ENCODE assay signal across 19 cellular contexts in genomic region chr1:2845874-2846273, GRCh38. TPM values are rescaled to one million over a fixed set of nuclear protein-coding genes. Genes with fewer than 3 reads are reported as not detected.
"Had no signal": no experiment of that assay in that cellular context is flagged by ENCODE, and none has a peak within 500 bp of the region (broad histone marks: within the 10 kb centered on the region; RNA-seq: fewer than 3 reads in every experiment).

No MANE protein-coding gene starts in this region.

- H3K4me3 ChIP-seq: gastrocnemius medialis, lung, prostate gland, tibial artery, uterus had no signal

- H3K27ac Mint-ChIP-seq: activated B cell treated with CpG ODN at 0.5 μM for 24 hours; activated CD4-positive, alpha-beta memory T cell treated with anti-CD3 and anti-CD28 coated beads for 36 hours; activated naive CD8-positive, alpha-beta T cell; dendritic cell treated with granulocyte-macrophage colony-stimulating factor and Interleukin-4, amounts not matched to agents 40 ng/mL and 50 ng/mL, for 4 days; T-helper 2 cell treated with Interferon-gamma antibody and Interleukin-4, amounts not matched to agents 5 μg/mL and 100 μg/mL, for 36 hours had no signal

- H3K9me3 ChIP-seq: gastrocnemius medialis, prostate gland, uterus had no signal

- H3K4me1 Mint-ChIP-seq: activated B cell treated with CpG ODN at 0.5 μM for 24 hours had no signal

- H3K27me3 ChIP-seq: uterus had no signal

- H3K27ac ChIP-seq: gastrocnemius medialis, prostate gland, tibial artery, uterus had no signal

- ATAC-seq: esophagus mucosa, gastrocnemius medialis, left colon, right cardiac atrium had no signal

- H3K36me3 Mint-ChIP-seq: activated CD4-positive, alpha-beta memory T cell treated with anti-CD3 and anti-CD28 coated beads for 36 hours; activated naive CD8-positive, alpha-beta T cell had no signal

- H3K4me3 Mint-ChIP-seq: activated B cell treated with CpG ODN at 0.5 μM for 24 hours; activated CD4-positive, alpha-beta memory T cell treated with anti-CD3 and anti-CD28 coated beads for 36 hours; activated naive CD8-positive, alpha-beta T cell; dendritic cell treated with granulocyte-macrophage colony-stimulating factor and Interleukin-4, amounts not matched to agents 40 ng/mL and 50 ng/mL, for 4 days; T-helper 2 cell treated with Interferon-gamma antibody and Interleukin-4, amounts not matched to agents 5 μg/mL and 100 μg/mL, for 36 hours had no signal

- H3K4me1 ChIP-seq: gastrocnemius medialis, prostate gland, tibial artery, uterus had no signal

- DNase-seq: activated B cell treated with CpG ODN at 0.5 μM for 24 hours; activated CD4-positive, alpha-beta memory T cell treated with anti-CD3 and anti-CD28 coated beads for 36 hours; activated CD4-positive, alpha-beta T cell treated with anti-CD3 and anti-CD28 coated beads for 4 hours; activated T-cell treated with anti-CD3 and anti-CD28 coated beads for 4 hours; effector CD8-positive, alpha-beta T cell; gastrocnemius medialis; left colon; midbrain; right cardiac atrium; stimulated activated CD4-positive, alpha-beta T cell treated with anti-CD3 and anti-CD28 coated beads, Interleukin-2, amount 100 ng/mL, for 24 hours; stimulated activated naive CD4-positive, alpha-beta T cell treated with Interleukin-2 at 50 U/mL for 16 hours; tibial artery; uterus had no signal

- H3K9me3 Mint-ChIP-seq: activated CD4-positive, alpha-beta memory T cell treated with anti-CD3 and anti-CD28 coated beads for 36 hours; dendritic cell treated with granulocyte-macrophage colony-stimulating factor and Interleukin-4, amounts not matched to agents 40 ng/mL and 50 ng/mL, for 4 days; T-helper 2 cell treated with Interferon-gamma antibody and Interleukin-4, amounts not matched to agents 5 μg/mL and 100 μg/mL, for 36 hours had no signal

- H3K36me3 ChIP-seq: gastrocnemius medialis, prostate gland, tibial artery, uterus had no signal

RNA-seq across cellular contexts. Expression of gene TTC34, which starts 44.4 kb away (rescaled TPM):
- total RNA-seq: gastrocnemius medialis had no signal
